ENCODE assay signal across 18 cellular contexts in genomic region chr16:54829691-54830090, GRCh38.
"Had no signal": no experiment of that assay in that cellular context is flagged by ENCODE, and none has a peak within 500 bp of the region (broad histone marks: within the 10 kb centered on the region; RNA-seq: fewer than 3 reads in every experiment).

No MANE protein-coding gene starts in this region.

- H3K4me1 Mint-ChIP-seq: mesothelial cell of epicardium had no signal

- H3K4me2 ChIP-seq: hepatocyte had no signal

- H3K36me3 ChIP-seq: esophagus muscularis mucosa, gastroesophageal sphincter, heart left ventricle, left lung, lower lobe of right lung had no signal

- H3K27me3 ChIP-seq: esophagus muscularis mucosa, foreskin keratinocyte, gastroesophageal sphincter, heart left ventricle, hepatocyte, left lung had no signal

- H3K4me3 ChIP-seq: coronary artery, dorsolateral prefrontal cortex, esophagus muscularis mucosa, gastroesophageal sphincter, heart left ventricle, hepatocyte, left lung, lower lobe of right lung, mucosa of descending colon had no signal

- H3K4me1 ChIP-seq: esophagus muscularis mucosa, foreskin keratinocyte, gastroesophageal sphincter, heart left ventricle, left lung, lower lobe of right lung had no signal

- H3K4me3 Mint-ChIP-seq: mesothelial cell of epicardium had no signal

- DNase-seq: dermis blood vessel endothelial cell; dorsolateral prefrontal cortex; effector CD4-positive, alpha-beta T cell; effector memory CD4-positive, alpha-beta T cell; foreskin keratinocyte; hypothalamus; left cardiac atrium; left ventricle myocardium superior; lower lobe of right lung; mesenchymal stem cell; mucosa of descending colon had no signal

- H3K9me3 ChIP-seq: lower lobe of right lung had no signal

- H2AFZ ChIP-seq: hepatocyte had no signal

- H3K27ac Mint-ChIP-seq: mesothelial cell of epicardium had no signal

- ATAC-seq: foreskin keratinocyte, gastroesophageal sphincter, heart left ventricle, left cardiac atrium, left lung, left ventricle myocardium superior, lower lobe of right lung, mucosa of descending colon had no signal

- H3K27ac ChIP-seq: coronary artery, dorsolateral prefrontal cortex, esophagus muscularis mucosa, foreskin keratinocyte, gastroesophageal sphincter, heart left ventricle, hepatocyte, left lung, lower lobe of right lung had no signal
